In the genomic region with DNA sequence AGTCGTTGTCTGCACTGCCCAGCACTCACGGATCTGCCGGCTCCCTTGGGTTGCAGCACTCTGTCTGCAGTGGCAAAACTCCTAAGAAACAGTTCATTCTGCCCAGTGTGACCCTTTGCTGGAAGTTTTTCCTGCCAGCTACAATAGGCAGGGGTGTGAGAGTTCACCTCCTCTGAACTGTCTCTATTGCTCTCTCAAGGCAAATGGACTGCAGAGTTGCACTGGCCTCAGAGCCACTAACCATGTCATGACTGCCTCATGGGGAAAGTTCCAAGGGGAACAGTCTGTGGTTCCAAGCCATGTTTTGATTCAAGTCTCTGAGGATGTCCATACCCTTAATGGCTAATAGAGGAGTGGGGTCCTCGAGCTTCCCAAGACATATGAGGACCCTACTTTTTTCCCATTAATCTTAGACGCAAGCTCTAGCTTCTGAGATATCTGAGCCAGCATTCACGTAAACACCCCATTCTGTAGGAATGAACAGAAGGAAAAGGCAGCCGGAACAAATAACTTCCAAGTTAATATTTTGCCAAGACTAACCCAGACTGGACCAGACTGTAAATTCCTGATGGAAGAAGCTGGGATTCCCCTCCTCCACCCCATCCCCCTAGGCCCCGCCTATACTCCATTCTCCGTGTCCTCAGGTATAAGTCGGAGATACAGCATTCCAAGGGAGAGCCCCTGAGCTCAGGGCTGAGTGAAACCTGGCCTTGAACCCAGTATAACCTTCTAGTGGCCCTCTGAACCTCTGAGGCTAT, we compare ENCODE assay signal across 2 cellular contexts.
TF ChIP-seq lines count a peak whose summit lies in the region.

No MANE protein-coding gene starts in this region.

TF ChIP-seq in HepG2, 621 proteins besides CTCF, POLR2A, EP300 and RAD21:
- TF ChIP-seq ARNTL (CRISPR knock-in tag; IDR thresholded peaks at IDR 0.05), result no peak
- TF ChIP-seq TAF1 (CRISPR knock-in tag; IDR thresholded peaks at IDR 0.05), result no peak
- no peak for TF ChIP-seq NFE2L1 (CRISPR knock-in tag; IDR thresholded peaks at IDR 0.05; ENCODE audit: borderline replicate concordance)
- no peak for TF ChIP-seq STAG1 (CRISPR knock-in tag; IDR thresholded peaks at IDR 0.05)
- no peak for TF ChIP-seq FOXO1 (CRISPR knock-in tag; IDR thresholded peaks at IDR 0.05)
- TF ChIP-seq, protein P1, sequence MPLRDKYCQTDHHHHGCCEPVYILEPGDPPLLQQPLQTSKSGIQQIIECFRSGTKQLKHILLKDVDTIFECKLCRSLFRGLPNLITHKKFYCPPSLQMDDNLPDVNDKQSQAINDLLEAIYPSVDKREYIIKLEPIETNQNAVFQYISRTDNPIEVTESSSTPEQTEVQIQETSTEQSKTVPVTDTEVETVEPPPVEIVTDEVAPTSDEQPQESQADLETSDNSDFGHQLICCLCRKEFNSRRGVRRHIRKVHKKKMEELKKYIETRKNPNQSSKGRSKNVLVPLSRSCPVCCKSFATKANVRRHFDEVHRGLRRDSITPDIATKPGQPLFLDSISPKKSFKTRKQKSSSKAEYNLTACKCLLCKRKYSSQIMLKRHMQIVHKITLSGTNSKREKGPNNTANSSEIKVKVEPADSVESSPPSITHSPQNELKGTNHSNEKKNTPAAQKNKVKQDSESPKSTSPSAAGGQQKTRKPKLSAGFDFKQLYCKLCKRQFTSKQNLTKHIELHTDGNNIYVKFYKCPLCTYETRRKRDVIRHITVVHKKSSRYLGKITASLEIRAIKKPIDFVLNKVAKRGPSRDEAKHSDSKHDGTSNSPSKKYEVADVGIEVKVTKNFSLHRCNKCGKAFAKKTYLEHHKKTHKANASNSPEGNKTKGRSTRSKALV (CRISPR knock-in tag; IDR thresholded peaks at IDR 0.05), result no peak
- no peak for TF ChIP-seq ISL2 (CRISPR knock-in tag; IDR thresholded peaks at IDR 0.05)
- no peak for TF ChIP-seq TEAD2 (CRISPR knock-in tag; IDR thresholded peaks at IDR 0.05)
- TF ChIP-seq ZFP36 (IDR thresholded peaks at IDR 0.05; ENCODE audit: borderline replicate concordance, low read depth, low read length, partially characterized antibody), result no peak
- TF ChIP-seq U2AF1 (optimal IDR thresholded peaks at IDR 0.05; ENCODE audit: low read depth, low read length), result no peak
- no peak for TF ChIP-seq ZNF672 (CRISPR knock-in tag; IDR thresholded peaks at IDR 0.05)

TF ChIP-seq in H1, 55 proteins besides CTCF, POLR2A, EP300 and RAD21:
- TF ChIP-seq BRCA1 (IDR thresholded peaks at IDR 0.05; ENCODE audit: low read depth, low read length) (no peak), ASH2L (IDR thresholded peaks at IDR 0.05; ENCODE audit: low read length) (no peak), CTBP2 (IDR thresholded peaks at IDR 0.05; ENCODE audit: borderline replicate concordance, insufficient read depth, insufficient read length, low read length) (no peak), NRF1 (IDR thresholded peaks at IDR 0.05; ENCODE audit: low read depth, low read length) (no peak), TCF12 (IDR thresholded peaks at IDR 0.05; ENCODE audit: low read depth, low read length) (no peak), SIN3A (conservative IDR thresholded peaks at IDR 0.05 in 1 of 2, IDR thresholded peaks at IDR 0.05 in 1 of 2; ENCODE audit: low read depth in 1 of 2, low read length in 2 of 2) (no peak)
